ENCODE assay signal across 1 cellular context in the genomic region with DNA sequence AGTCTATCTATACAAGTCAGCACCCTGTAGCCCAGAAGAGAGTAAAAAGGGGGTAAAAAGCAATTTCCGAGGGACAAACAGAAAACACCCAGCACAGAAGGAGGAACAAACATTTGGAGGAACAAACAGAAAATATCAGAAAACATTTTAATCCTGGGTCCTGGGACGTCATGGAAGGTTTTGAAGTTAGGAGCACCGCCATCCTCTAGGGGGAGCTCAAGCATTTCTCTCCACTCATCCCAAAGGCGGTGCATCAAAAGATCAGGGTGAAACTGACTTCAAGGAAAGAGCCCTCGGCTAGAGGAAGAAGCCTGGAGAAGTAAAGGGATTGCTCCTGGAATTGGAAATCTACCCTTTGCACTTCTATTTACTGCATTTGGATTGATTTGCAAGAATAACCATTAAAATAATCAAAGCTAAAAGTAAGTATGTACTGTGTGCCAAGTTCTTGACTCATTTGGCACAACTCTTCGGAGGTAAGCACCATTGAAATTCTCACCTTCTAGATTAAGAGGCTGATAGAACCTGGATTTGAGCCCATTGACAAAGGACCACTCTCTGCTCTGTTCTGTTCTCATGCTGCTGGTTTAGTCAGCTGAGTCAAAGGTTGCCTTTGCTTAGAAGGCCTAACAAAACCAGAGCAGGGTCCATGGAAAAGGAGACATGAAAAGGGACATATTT.
TF ChIP-seq lines count a peak whose summit lies in the region.

No MANE protein-coding gene starts in this region.

TF ChIP-seq in GM23338, 12 proteins besides CTCF, POLR2A, EP300 and RAD21 (continued from another document):
- TF ChIP-seq, protein P1, sequence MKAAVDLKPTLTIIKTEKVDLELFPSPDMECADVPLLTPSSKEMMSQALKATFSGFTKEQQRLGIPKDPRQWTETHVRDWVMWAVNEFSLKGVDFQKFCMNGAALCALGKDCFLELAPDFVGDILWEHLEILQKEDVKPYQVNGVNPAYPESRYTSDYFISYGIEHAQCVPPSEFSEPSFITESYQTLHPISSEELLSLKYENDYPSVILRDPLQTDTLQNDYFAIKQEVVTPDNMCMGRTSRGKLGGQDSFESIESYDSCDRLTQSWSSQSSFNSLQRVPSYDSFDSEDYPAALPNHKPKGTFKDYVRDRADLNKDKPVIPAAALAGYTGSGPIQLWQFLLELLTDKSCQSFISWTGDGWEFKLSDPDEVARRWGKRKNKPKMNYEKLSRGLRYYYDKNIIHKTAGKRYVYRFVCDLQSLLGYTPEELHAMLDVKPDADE (IDR thresholded peaks at IDR 0.05) = no peak
- TF ChIP-seq ZNF331 (CRISPR knock-in tag; IDR thresholded peaks at IDR 0.05; ENCODE audit: low read depth) (no peak), EZH2phosphoT487 (IDR thresholded peaks at IDR 0.05; ENCODE audit: unreplicated experiment) (no peak), POLR2AphosphoS5 (IDR thresholded peaks at IDR 0.05; ENCODE audit: low read depth) (no peak)
- TF ChIP-seq, protein P2, sequence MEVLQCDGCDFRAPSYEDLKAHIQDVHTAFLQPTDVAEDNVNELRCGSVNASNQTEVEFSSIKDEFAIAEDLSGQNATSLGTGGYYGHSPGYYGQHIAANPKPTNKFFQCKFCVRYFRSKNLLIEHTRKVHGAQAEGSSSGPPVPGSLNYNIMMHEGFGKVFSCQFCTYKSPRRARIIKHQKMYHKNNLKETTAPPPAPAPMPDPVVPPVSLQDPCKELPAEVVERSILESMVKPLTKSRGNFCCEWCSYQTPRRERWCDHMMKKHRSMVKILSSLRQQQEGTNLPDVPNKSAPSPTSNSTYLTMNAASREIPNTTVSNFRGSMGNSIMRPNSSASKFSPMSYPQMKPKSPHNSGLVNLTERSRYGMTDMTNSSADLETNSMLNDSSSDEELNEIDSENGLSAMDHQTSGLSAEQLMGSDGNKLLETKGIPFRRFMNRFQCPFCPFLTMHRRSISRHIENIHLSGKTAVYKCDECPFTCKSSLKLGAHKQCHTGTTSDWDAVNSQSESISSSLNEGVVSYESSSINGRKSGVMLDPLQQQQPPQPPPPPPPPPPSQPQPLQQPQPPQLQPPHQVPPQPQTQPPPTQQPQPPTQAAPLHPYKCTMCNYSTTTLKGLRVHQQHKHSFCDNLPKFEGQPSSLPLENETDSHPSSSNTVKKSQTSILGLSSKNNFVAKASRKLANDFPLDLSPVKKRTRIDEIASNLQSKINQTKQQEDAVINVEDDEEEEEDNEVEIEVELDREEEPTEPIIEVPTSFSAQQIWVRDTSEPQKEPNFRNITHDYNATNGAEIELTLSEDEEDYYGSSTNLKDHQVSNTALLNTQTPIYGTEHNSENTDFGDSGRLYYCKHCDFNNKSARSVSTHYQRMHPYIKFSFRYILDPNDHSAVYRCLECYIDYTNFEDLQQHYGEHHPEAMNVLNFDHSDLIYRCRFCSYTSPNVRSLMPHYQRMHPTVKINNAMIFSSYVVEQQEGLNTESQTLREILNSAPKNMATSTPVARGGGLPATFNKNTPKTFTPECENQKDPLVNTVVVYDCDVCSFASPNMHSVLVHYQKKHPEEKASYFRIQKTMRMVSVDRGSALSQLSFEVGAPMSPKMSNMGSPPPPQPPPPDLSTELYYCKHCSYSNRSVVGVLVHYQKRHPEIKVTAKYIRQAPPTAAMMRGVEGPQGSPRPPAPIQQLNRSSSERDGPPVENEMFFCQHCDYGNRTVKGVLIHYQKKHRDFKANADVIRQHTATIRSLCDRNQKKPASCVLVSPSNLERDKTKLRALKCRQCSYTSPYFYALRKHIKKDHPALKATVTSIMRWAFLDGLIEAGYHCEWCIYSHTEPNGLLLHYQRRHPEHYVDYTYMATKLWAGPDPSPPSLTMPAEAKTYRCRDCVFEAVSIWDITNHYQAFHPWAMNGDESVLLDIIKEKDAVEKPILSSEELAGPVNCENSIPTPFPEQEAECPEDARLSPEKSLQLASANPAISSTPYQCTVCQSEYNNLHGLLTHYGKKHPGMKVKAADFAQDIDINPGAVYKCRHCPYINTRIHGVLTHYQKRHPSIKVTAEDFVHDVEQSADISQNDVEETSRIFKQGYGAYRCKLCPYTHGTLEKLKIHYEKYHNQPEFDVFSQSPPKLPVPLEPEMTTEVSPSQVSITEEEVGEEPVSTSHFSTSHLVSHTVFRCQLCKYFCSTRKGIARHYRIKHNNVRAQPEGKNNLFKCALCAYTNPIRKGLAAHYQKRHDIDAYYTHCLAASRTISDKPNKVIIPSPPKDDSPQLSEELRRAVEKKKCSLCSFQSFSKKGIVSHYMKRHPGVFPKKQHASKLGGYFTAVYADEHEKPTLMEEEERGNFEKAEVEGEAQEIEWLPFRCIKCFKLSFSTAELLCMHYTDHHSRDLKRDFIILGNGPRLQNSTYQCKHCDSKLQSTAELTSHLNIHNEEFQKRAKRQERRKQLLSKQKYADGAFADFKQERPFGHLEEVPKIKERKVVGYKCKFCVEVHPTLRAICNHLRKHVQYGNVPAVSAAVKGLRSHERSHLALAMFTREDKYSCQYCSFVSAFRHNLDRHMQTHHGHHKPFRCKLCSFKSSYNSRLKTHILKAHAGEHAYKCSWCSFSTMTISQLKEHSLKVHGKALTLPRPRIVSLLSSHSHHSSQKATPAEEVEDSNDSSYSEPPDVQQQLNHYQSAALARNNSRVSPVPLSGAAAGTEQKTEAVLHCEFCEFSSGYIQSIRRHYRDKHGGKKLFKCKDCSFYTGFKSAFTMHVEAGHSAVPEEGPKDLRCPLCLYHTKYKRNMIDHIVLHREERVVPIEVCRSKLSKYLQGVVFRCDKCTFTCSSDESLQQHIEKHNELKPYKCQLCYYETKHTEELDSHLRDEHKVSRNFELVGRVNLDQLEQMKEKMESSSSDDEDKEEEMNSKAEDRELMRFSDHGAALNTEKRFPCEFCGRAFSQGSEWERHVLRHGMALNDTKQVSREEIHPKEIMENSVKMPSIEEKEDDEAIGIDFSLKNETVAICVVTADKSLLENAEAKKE (CRISPR knock-in tag; IDR thresholded peaks at IDR 0.05) = no peak
TF ChIP-seq in GM23338: peak in this region for 0.
